8 cellular contexts compared by ENCODE assay signal in the genomic region with DNA sequence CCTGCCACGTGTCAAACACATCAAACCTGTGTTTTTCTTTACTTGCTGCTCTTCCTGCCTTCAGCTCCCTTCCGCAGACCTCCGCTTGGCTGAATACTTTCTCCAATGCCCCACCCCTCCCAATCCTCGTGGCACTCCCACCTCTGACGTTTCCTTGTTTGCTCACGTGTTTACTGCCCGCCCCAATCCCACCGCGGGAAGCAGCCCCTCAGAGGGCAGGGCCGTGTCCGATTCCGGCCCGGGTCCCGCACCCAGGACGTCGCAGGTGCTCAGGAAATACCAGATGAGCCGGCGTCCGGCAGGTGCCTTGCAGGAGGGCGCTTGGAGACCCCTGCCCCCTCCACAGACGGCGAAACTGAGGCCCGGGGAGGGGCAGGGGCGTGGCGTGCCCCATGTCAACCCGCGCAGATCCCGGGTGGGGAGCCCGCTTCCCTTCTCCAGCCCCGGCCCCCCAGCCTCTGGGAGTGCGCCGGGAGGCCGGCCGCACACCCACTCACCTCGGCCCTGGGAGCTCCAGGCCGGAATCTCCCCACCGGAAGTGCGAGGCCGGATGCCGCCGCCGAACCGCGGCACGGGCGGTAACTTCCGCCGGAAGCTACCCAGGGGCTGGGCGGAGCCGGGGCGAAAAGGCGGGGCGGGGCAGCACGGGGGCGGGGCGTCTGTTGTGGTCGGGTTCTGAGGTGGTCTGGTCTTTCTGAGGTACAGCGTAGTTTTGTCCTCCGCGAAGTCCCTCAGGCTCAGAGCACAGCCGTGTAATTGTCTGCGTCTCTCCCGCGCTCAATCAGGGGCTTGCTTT. TPM values are rescaled to one million over a fixed set of nuclear protein-coding genes. Genes with fewer than 3 reads are reported as not detected.
DNase-seq lines count a peak whose midpoint lies in the region; ATAC-seq, FAIRE-seq and TF ChIP-seq lines count a peak whose summit lies in the region.

No MANE protein-coding gene starts in this region.

- no peak for TF ChIP-seq RAD21 in A549 (conservative IDR thresholded peaks at IDR 0.05 in 1 of 2, IDR thresholded peaks at IDR 0.05 in 1 of 2)

- peak overlapping the region; percentile 83 for H3K9ac ChIP-seq in kidney (ENCODE audit: low read length in 2 of 2)

- no peak for TF ChIP-seq EP300 in A549 (IDR thresholded peaks at IDR 0.05)

- TF ChIP-seq CTCF in A549 (IDR thresholded peaks at IDR 0.05), result no peak
- TF ChIP-seq CTCF in kidney (IDR thresholded peaks at IDR 0.05; ENCODE audit: borderline replicate concordance, extremely low read depth, insufficient read depth), result no peak

- H3K4me1 ChIP-seq in A549, result peaks cover 14% of the 10 kb centered on the region; the same call in 2 of the 3 replicates
- peaks cover 10 to 27% of the 10 kb centered on the region in 2 donors for H3K4me1 ChIP-seq in kidney (ENCODE audit: control insufficient read depth in 1 of 2, insufficient read depth in 1 of 2, low read depth in 1 of 2, low read length in 2 of 2)

- ATAC-seq in A549, result peak; percentile 96 to 97
- peak; percentile 35 for ATAC-seq in GM18858 (IDR thresholded peaks at IDR 0.05; ENCODE audit: unreplicated experiment)
- peak; percentile 48 for ATAC-seq in HG03097 (IDR thresholded peaks at IDR 0.05; ENCODE audit: low FRiP score, unreplicated experiment)

- FAIRE-seq in A549 (lab: Jason Lieb, UNC) (no peak), kidney (lab: Jason Lieb, UNC) (no peak)

- H3K9me3 ChIP-seq in A549 (no peaks in the 10 kb centered on the region), kidney (ENCODE audit: control insufficient read depth in 1 of 2, low read length in 2 of 2) (no peaks in the 10 kb centered on the region)

- peak overlapping the region; percentile 99 for H3K4me2 ChIP-seq in A549

- H3K27ac ChIP-seq in A549 (peak overlapping the region; percentile 99), kidney (ENCODE audit: low read depth in 2 of 2, low read length in 2 of 2) (peak overlapping the region; percentile 97 to 99)

- DNase-seq in A549 (ENCODE audit: low read depth in 1 of 2, low spot score in 1 of 2) (peak; percentile 86 to 88), NCI-H345 (lab: John Stamatoyannopoulos, UW) (peak; percentile 92), cerebellum (ENCODE audit: low spot score) (peak; percentile 95), kidney (peak; percentile 96)
- peak; percentile 76 for DNase-seq in activated CD4-positive, alpha-beta T cell treated with anti-CD3 and anti-CD28 coated beads for 1 hour
- DNase-seq in stimulated activated CD4-positive, alpha-beta T cell treated with anti-CD3 and anti-CD28 coated beads, Interleukin-12 subunit alpha, Interleukin-12 subunit beta, amount 100 ng/mL, for 48 hours (ENCODE audit: low read depth in 2 of 3, low spot score in 1 of 3), result peak; percentile 71 to 80 (median 77)

- H3K4me3 ChIP-seq in A549, result peak overlapping the region; percentile 99
- peak overlapping the region; percentile 88 to 93 for H3K4me3 ChIP-seq in kidney (ENCODE audit: low read length in 2 of 2)

- POLR2A ChIA-PET in A549 (lab: Yijun Ruan, JAX), result interaction anchor here (0.6 to 1.8 kb wide), 16 partner anchors 8 to 1001 kb away, joined by 3 to 13 read pairs (median 3); a partner anchor contains a TSS

- intact Hi-C loops in kidney (cut with DNase I), result no loop called here

- CTCF ChIA-PET in A549 (lab: Yijun Ruan, JAX), result interaction anchor here (0.7 to 4.5 kb wide), 6 partner anchors 12 to 231 kb away, joined by 3 to 19 read pairs (median 4); no protein-coding TSS in a partner anchor

- TF ChIP-seq POLR2A in A549 (IDR thresholded peaks at IDR 0.05; ENCODE audit: low read length), result peak; percentile 70

- peaks cover 26 to 30% of the 10 kb centered on the region in 2 donors for H3K36me3 ChIP-seq in kidney (ENCODE audit: control insufficient read depth in 1 of 2, insufficient read depth in 2 of 2, low read length in 2 of 2)

- WGBS in A549 (ENCODE audit: missing lambda C conversion rate), result 3% methylated on average over 17 of the region's 64 CpGs

TF ChIP-seq in A549, 52 proteins besides CTCF, POLR2A, EP300 and RAD21 (continues in another document):
- TF ChIP-seq, protein P1, sequence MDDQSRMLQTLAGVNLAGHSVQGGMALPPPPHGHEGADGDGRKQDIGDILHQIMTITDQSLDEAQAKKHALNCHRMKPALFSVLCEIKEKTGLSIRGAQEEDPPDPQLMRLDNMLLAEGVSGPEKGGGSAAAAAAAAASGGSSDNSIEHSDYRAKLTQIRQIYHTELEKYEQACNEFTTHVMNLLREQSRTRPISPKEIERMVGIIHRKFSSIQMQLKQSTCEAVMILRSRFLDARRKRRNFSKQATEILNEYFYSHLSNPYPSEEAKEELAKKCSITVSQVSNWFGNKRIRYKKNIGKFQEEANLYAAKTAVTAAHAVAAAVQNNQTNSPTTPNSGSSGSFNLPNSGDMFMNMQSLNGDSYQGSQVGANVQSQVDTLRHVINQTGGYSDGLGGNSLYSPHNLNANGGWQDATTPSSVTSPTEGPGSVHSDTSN (IDR thresholded peaks at IDR 0.05), result no peak
- peak; percentile 100 for TF ChIP-seq PHF8 (IDR thresholded peaks at IDR 0.05; ENCODE audit: borderline replicate concordance, low read depth)
- no peak for TF ChIP-seq NR3C1 (IDR thresholded peaks at IDR 0.05)
- TF ChIP-seq CHD2 (IDR thresholded peaks at IDR 0.05; ENCODE audit: low read length, partially characterized antibody), result no peak
- peak; percentile 89; the same call in 1 of the 2 replicates for TF ChIP-seq MYC (IDR thresholded peaks at IDR 0.05; ENCODE audit: borderline replicate concordance, low read length)
- TF ChIP-seq HOXB13 (CRISPR knock-in tag; IDR thresholded peaks at IDR 0.05; ENCODE audit: low read depth), result 0 out of 2 replicates have a peak, but pooled peaks have one; percentile 41
- TF ChIP-seq, protein P2, sequence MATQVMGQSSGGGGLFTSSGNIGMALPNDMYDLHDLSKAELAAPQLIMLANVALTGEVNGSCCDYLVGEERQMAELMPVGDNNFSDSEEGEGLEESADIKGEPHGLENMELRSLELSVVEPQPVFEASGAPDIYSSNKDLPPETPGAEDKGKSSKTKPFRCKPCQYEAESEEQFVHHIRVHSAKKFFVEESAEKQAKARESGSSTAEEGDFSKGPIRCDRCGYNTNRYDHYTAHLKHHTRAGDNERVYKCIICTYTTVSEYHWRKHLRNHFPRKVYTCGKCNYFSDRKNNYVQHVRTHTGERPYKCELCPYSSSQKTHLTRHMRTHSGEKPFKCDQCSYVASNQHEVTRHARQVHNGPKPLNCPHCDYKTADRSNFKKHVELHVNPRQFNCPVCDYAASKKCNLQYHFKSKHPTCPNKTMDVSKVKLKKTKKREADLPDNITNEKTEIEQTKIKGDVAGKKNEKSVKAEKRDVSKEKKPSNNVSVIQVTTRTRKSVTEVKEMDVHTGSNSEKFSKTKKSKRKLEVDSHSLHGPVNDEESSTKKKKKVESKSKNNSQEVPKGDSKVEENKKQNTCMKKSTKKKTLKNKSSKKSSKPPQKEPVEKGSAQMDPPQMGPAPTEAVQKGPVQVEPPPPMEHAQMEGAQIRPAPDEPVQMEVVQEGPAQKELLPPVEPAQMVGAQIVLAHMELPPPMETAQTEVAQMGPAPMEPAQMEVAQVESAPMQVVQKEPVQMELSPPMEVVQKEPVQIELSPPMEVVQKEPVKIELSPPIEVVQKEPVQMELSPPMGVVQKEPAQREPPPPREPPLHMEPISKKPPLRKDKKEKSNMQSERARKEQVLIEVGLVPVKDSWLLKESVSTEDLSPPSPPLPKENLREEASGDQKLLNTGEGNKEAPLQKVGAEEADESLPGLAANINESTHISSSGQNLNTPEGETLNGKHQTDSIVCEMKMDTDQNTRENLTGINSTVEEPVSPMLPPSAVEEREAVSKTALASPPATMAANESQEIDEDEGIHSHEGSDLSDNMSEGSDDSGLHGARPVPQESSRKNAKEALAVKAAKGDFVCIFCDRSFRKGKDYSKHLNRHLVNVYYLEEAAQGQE (IDR thresholded peaks at IDR 0.05), result peak; percentile 38; the same call in 1 of the 2 replicates
- TF ChIP-seq JUN (IDR thresholded peaks at IDR 0.05), result peak; percentile 86 to 92
- TF ChIP-seq MAZ (IDR thresholded peaks at IDR 0.05; ENCODE audit: borderline replicate concordance, low read depth, low read length), result 0 out of 2 replicates have a peak, but pooled peaks have one; percentile 26
- TF ChIP-seq EHF (CRISPR knock-in tag; IDR thresholded peaks at IDR 0.05), result peak; percentile 61; the same call in 1 of the 2 replicates
- TF ChIP-seq, protein P3, sequence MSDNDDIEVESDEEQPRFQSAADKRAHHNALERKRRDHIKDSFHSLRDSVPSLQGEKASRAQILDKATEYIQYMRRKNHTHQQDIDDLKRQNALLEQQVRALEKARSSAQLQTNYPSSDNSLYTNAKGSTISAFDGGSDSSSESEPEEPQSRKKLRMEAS (IDR thresholded peaks at IDR 0.05), result peak; percentile 70
- TF ChIP-seq JUNB (IDR thresholded peaks at IDR 0.05), result no peak
- TF ChIP-seq, protein P4, sequence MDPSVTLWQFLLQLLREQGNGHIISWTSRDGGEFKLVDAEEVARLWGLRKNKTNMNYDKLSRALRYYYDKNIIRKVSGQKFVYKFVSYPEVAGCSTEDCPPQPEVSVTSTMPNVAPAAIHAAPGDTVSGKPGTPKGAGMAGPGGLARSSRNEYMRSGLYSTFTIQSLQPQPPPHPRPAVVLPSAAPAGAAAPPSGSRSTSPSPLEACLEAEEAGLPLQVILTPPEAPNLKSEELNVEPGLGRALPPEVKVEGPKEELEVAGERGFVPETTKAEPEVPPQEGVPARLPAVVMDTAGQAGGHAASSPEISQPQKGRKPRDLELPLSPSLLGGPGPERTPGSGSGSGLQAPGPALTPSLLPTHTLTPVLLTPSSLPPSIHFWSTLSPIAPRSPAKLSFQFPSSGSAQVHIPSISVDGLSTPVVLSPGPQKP (IDR thresholded peaks at IDR 0.05; ENCODE audit: low read depth, low read length), result no peak
- peak; percentile 80; the same call in 1 of the 2 replicates for TF ChIP-seq TP53 (CRISPR knock-in tag; IDR thresholded peaks at IDR 0.05)

RNA-seq across cellular contexts. Expression of a gene that starts 42.3 kb away (rescaled TPM):
- polyA plus RNA-seq in A549 (2011; rRNA removed) (25.1 and 31.1 TPM in 2 replicates), A549 (2017; fragmentation: RNase III; extraction: RNeasy Plus Mini Kit Qiagen cat#74134 plus additional on column Dnase treatment) (22.3 to 23.4 TPM (median 22.9 TPM) in 3 replicates), kidney (ENCODE audit: insufficient read depth, low read depth, low replicate concordance) (21.0 TPM)
- polyA plus RNA-seq in A549 (2012; cell fraction: cytosol; rRNA removed), result 24.0 and 30.0 TPM in 2 replicates
- polyA plus RNA-seq in A549 (2012; cell fraction: nucleus; rRNA removed), result 37.9 and 50.1 TPM in 2 replicates
- 42.9 and 43.4 TPM in 2 replicates for polyA minus RNA-seq in A549 (2011; rRNA and poly(A)+ RNA removed)
- total RNA-seq in cerebellum (57.5 TPM), kidney (43.0 TPM)

RNA-seq across cellular contexts. Expression of a gene that starts 55.8 kb away (rescaled TPM):
- polyA plus RNA-seq in A549 (2011; rRNA removed) (not detected in 2 replicates), A549 (2017; fragmentation: RNase III; extraction: RNeasy Plus Mini Kit Qiagen cat#74134 plus additional on column Dnase treatment) (0.03 TPM in 1 of 3 replicates, not detected in the others), kidney (ENCODE audit: insufficient read depth, low read depth, low replicate concordance) (0.19 TPM)
- 0.01 TPM in 1 of 2 replicates, not detected in the other for polyA plus RNA-seq in A549 (2012; cell fraction: cytosol; rRNA removed)
- 0.01 and 0.04 TPM in 2 replicates for polyA plus RNA-seq in A549 (2012; cell fraction: nucleus; rRNA removed)
- not detected in 2 replicates for polyA minus RNA-seq in A549 (2011; rRNA and poly(A)+ RNA removed)
- total RNA-seq in cerebellum (3.1 TPM), kidney (1.6 TPM)

Comparison
In these comparisons a context has a peak if more than half of its experiments do, and no peak if none do; other contexts are left out.
1. Peak in every context shown above with its lines: DNase-seq, ATAC-seq, H3K4me3 ChIP-seq and H3K27ac ChIP-seq.
2. ATAC-seq: peak in every context shown above with its lines; median percentile 96 in A549; 48 in HG03097; 35 in GM18858.